In genomic region chr2:107992069-107992468, GRCh38 we compare ENCODE assay signal across 18 cellular contexts. TPM values are rescaled to one million over a fixed set of nuclear protein-coding genes. Genes with fewer than 3 reads are reported as not detected.
DNase-seq lines count a peak whose midpoint lies in the region; ATAC-seq, FAIRE-seq and TF ChIP-seq lines count a peak whose summit lies in the region.
"Had no signal": no experiment of that assay in that cellular context is flagged by ENCODE, and none has a peak within 500 bp of the region (broad histone marks: within the 10 kb centered on the region; RNA-seq: fewer than 3 reads in every experiment).

No MANE protein-coding gene starts in this region.

- no peak overlapping the region for H3K14ac ChIP-seq in H9 (ENCODE audit: insufficient read depth, low read length)
- H3K14ac ChIP-seq in trophoblast cell (ENCODE audit: low read length) = no peak overlapping the region

- H3K4me3 ChIP-seq in PC-9 = no peak overlapping the region
- no peak overlapping the region for H3K4me3 ChIP-seq in lower lobe of right lung
- H3K4me3 ChIP-seq in trophoblast cell (ENCODE audit: low read depth, low read length) = no peak overlapping the region
- H3K4me3 ChIP-seq: HAP-1, K562 had no signal

- no peak overlapping the region for H3K4me3 Mint-ChIP-seq in H9
- H3K4me3 Mint-ChIP-seq in T-cell = no peak overlapping the region
- H3K4me3 Mint-ChIP-seq: CD14-positive monocyte had no signal

- no peaks in the 10 kb centered on the region for H3K4me1 ChIP-seq in H9 (ENCODE audit: insufficient read depth, low read length)
- H3K4me1 ChIP-seq in PC-9 (replicated peaks; ENCODE audit: insufficient read depth) = peaks cover 16% of the 10 kb centered on the region
- H3K4me1 ChIP-seq in lower lobe of right lung = no peaks in the 10 kb centered on the region
- H3K4me1 ChIP-seq in trophoblast cell (ENCODE audit: control insufficient read depth in 1 of 2, insufficient read depth in 2 of 2, low read length in 2 of 2) = no peaks in the 10 kb centered on the region
- H3K4me1 ChIP-seq: HAP-1 had no signal

- H2BK120ac ChIP-seq in H9 (ENCODE audit: low read depth, low read length, poor library complexity, severe bottlenecking) (no peak overlapping the region), trophoblast cell (ENCODE audit: insufficient read depth, low read length, poor library complexity) (no peak overlapping the region)

- H3K18ac ChIP-seq in H9 (ENCODE audit: insufficient read length, low read depth, low read length) (no peak overlapping the region), trophoblast cell (ENCODE audit: low read length) (no peak overlapping the region)

- H4K20me1 ChIP-seq in H9 (ENCODE audit: control insufficient read depth, insufficient read depth, insufficient read length) = no peaks in the 10 kb centered on the region
- H4K20me1 ChIP-seq in PC-9 (ENCODE audit: insufficient read depth) = no peaks in the 10 kb centered on the region

- H3F3A ChIP-seq in PC-9 (ENCODE audit: insufficient read depth, low read depth) = no peaks in the 10 kb centered on the region

- H3K27ac ChIP-seq in H9 (ENCODE audit: insufficient read length, low read depth, low read length) (no peak overlapping the region), PC-9 (peak overlapping the region; percentile 32; the same call in 1 of the 2 replicates), lower lobe of right lung (no peak overlapping the region), trophoblast cell (ENCODE audit: low read depth, low read length) (no peak overlapping the region)

- no peak for TF ChIP-seq CTCF in H9 (conservative IDR thresholded peaks at IDR 0.05)
- no peak for TF ChIP-seq CTCF in PC-9 (conservative IDR thresholded peaks at IDR 0.05)
- no peak for TF ChIP-seq CTCF in lower lobe of right lung (IDR thresholded peaks at IDR 0.05)

- H3K27me3 ChIP-seq in H9 (ENCODE audit: insufficient read depth, low read length) (peaks cover 2% of the 10 kb centered on the region; the same call in 1 of the 2 replicates), PC-9 (ENCODE audit: insufficient read depth, low read depth) (peaks cover 6% of the 10 kb centered on the region; the same call in 1 of the 2 replicates), lower lobe of right lung (ENCODE audit: low read depth) (peaks cover 10% of the 10 kb centered on the region), trophoblast cell (ENCODE audit: insufficient read depth, low read length) (no peaks in the 10 kb centered on the region)

- H2BK15ac ChIP-seq in H9 (ENCODE audit: low read depth, low read length) = no peak overlapping the region

- H3K9me3 ChIP-seq in H9 (ENCODE audit: control insufficient read depth, low read depth, low read length) = no peaks in the 10 kb centered on the region
- H3K9me3 ChIP-seq in PC-9 (ENCODE audit: insufficient read depth, low read depth) = no peaks in the 10 kb centered on the region
- no peaks in the 10 kb centered on the region for H3K9me3 ChIP-seq in lower lobe of right lung
- no peaks in the 10 kb centered on the region for H3K9me3 ChIP-seq in trophoblast cell (ENCODE audit: insufficient read depth, low read depth, low read length)
- H3K9me3 ChIP-seq: HAP-1 had no signal

- H3K36me3 Mint-ChIP-seq in H9 (ENCODE audit: insufficient read depth in 1 of 3, low read depth in 3 of 3) (no peaks in the 10 kb centered on the region), T-cell (no peaks in the 10 kb centered on the region)
- H3K36me3 Mint-ChIP-seq: CD14-positive monocyte had no signal

- no peaks in the 10 kb centered on the region for H3K36me3 ChIP-seq in PC-9 (ENCODE audit: low read depth)
- H3K36me3 ChIP-seq in lower lobe of right lung = no peaks in the 10 kb centered on the region
- H3K36me3 ChIP-seq in trophoblast cell (ENCODE audit: control insufficient read depth in 1 of 2, insufficient read depth in 2 of 2, low read length in 2 of 2) = no peaks in the 10 kb centered on the region
- H3K36me3 ChIP-seq: HAP-1 had no signal

- no peaks in the 10 kb centered on the region for H3K9me3 Mint-ChIP-seq in H9
- H3K9me3 Mint-ChIP-seq in T-cell = no peaks in the 10 kb centered on the region

- DNase-seq in H9 (no peak), PC-9 (peak in 1 of 2 experiments; percentile 68), lower lobe of right lung (no peak), urothelium cell line (ENCODE audit: low spot score) (no peak), trophoblast cell (no peak), T-cell (no peak)
- DNase-seq: AML-193, DMS 273 treated with DMSO at 0.1 percent for 48 hours, GF-D8, NCI-H1694 treated with DMSO at 0.1 percent for 48 hours, NCI-H2107, NCI-H226, NCI-H524 had no signal

- no peak overlapping the region for H3K4me2 ChIP-seq in H9 (ENCODE audit: insufficient read depth, insufficient read length, low read length)
- peak overlapping the region; percentile 52 for H3K4me2 ChIP-seq in PC-9
- no peak overlapping the region for H3K4me2 ChIP-seq in trophoblast cell (ENCODE audit: low read length)

- ATAC-seq in lower lobe of right lung (peak; percentile 81 to 96), T-cell (replicated peaks in 1 of 4) (no peak), GM18873 (IDR thresholded peaks at IDR 0.05; ENCODE audit: low FRiP score, unreplicated experiment) (no peak)
- ATAC-seq: K562 had no signal

- H3K27ac Mint-ChIP-seq in H9 (no peak overlapping the region), T-cell (no peak overlapping the region)
- H3K27ac Mint-ChIP-seq: CD14-positive monocyte had no signal

- peaks cover 23% of the 10 kb centered on the region for H3K27me3 Mint-ChIP-seq in H9 (ENCODE audit: low read depth)
- peaks cover 3 to 5% of the 10 kb centered on the region in 2 donors for H3K27me3 Mint-ChIP-seq in T-cell

- no peaks in the 10 kb centered on the region for H3K9me2 ChIP-seq in PC-9 (ENCODE audit: insufficient read depth)

- H3K56ac ChIP-seq in H9 (ENCODE audit: insufficient read length, low read depth, low read length) = no peak overlapping the region

- no peaks in the 10 kb centered on the region for H3K79me2 ChIP-seq in H9 (ENCODE audit: insufficient read depth, low read length)
- H3K79me2 ChIP-seq in PC-9 (ENCODE audit: low read depth) = no peaks in the 10 kb centered on the region
- H3K79me2 ChIP-seq in trophoblast cell (ENCODE audit: control insufficient read depth, insufficient read depth, low read length, poor library complexity) = no peaks in the 10 kb centered on the region

- intact Hi-C loops in PC-9 (cut with micrococcal nuclease; ENCODE audit: unreplicated experiment) = no loop called here
- intact Hi-C loops in lower lobe of right lung (cut with DNase I) = no loop called here

- no peak overlapping the region for H4K5ac ChIP-seq in H9 (ENCODE audit: insufficient read length, low read depth, low read length)

- no peak overlapping the region for H4K8ac ChIP-seq in H9 (replicated peaks; ENCODE audit: insufficient read length, low read depth, low read length)
- no peak overlapping the region for H4K8ac ChIP-seq in trophoblast cell (ENCODE audit: low read depth, low read length)

- POLR2A ChIA-PET in PC-9 (lab: Charles Lee; ENCODE audit: unreplicated experiment) = no interaction called here
- POLR2A ChIA-PET in T-cell (lab: Charles Lee) = no interaction called here

- no peak overlapping the region for H3T11ph ChIP-seq in H9 (ENCODE audit: low read length)

- FAIRE-seq in urothelium cell line (lab: Jason Lieb, UNC) = peak; percentile 59
- FAIRE-seq: K562 had no signal

- H2AK5ac ChIP-seq in H9 (ENCODE audit: insufficient read length, low read length) = no peak overlapping the region
- H2AK5ac ChIP-seq in trophoblast cell (ENCODE audit: low read length) = no peak overlapping the region

- H2AFZ ChIP-seq in H9 (ENCODE audit: low read length) (no peak overlapping the region), PC-9 (peak overlapping the region; percentile 56; the same call in 1 of the 2 replicates), trophoblast cell (ENCODE audit: insufficient read depth, low read length, poor library complexity) (no peak overlapping the region)

- H3K4ac ChIP-seq in H9 (ENCODE audit: low read depth, low read length) = no peak overlapping the region
- H3K4ac ChIP-seq in trophoblast cell (ENCODE audit: low read depth, low read length) = no peak overlapping the region

- H3K9ac ChIP-seq in H9 (ENCODE audit: extremely low read depth, insufficient read length, low read length) = no peak overlapping the region
- H3K9ac ChIP-seq in trophoblast cell (ENCODE audit: low read length) = no peak overlapping the region

- H2BK5ac ChIP-seq in H9 (ENCODE audit: insufficient read length, low read length) (no peak overlapping the region), trophoblast cell (ENCODE audit: low read depth, low read length, poor library complexity) (no peak overlapping the region)

- H3K79me1 ChIP-seq in H9 (ENCODE audit: insufficient read depth, low read depth, low read length, poor library complexity, severe bottlenecking) (no peaks in the 10 kb centered on the region), trophoblast cell (ENCODE audit: low read length) (no peaks in the 10 kb centered on the region)

- H4K91ac ChIP-seq in H9 (ENCODE audit: insufficient read length, low read depth, low read length) (no peak overlapping the region), trophoblast cell (ENCODE audit: low read depth, low read length) (no peak overlapping the region)

- no peak overlapping the region for H2BK12ac ChIP-seq in H9 (ENCODE audit: insufficient read length, low read depth, low read length)
- H2BK12ac ChIP-seq in trophoblast cell (ENCODE audit: low read length) = no peak overlapping the region

- H3K23me2 ChIP-seq in H9 (ENCODE audit: insufficient read length, low read depth, low read length, poor library complexity, severe bottlenecking) = peaks cover under 1% of the 10 kb centered on the region

- H4K12ac ChIP-seq in trophoblast cell (ENCODE audit: low read depth, low read length) = no peak overlapping the region

- CTCF ChIA-PET in PC-9 (lab: Charles Lee) (no interaction called here), T-cell (lab: Charles Lee) (no interaction called here)

- H3K4me1 Mint-ChIP-seq in H9 (peaks cover 3 to 4% of the 10 kb centered on the region in 2 experiments), T-cell (no peaks in the 10 kb centered on the region)
- H3K4me1 Mint-ChIP-seq: CD14-positive monocyte had no signal

- BruUV-seq in PC-9 (replicated peaks; lab: Mats Ljungman, UMichigan) = no TSS peak

- H3K23ac ChIP-seq in H9 (ENCODE audit: insufficient read length, low read depth, low read length) = peak overlapping the region; percentile 23
- no peak overlapping the region for H3K23ac ChIP-seq in trophoblast cell (ENCODE audit: low read length)

- H2BK20ac ChIP-seq in H9 (ENCODE audit: low read depth, low read length, poor library complexity, severe bottlenecking) = no peak overlapping the region

- WGBS in H9 (ENCODE audit: extremely low coverage, insufficient read length, low lambda C conversion rate) = no CpG with 5 or more reads among the region's 1 CpG
- no CpG with 5 or more reads among the region's 1 CpG for WGBS in trophoblast cell (ENCODE audit: extremely low coverage, insufficient coverage, insufficient read length)

RNA-seq across cellular contexts. Expression of gene SLC5A7, which starts 5.7 kb away (rescaled TPM):
- 0.11 TPM in 1 of 2 replicates, not detected in the other for total RNA-seq in H9 (2021)
- total RNA-seq in PC-9 (2021) = not detected in 2 replicates
- total RNA-seq in lower lobe of right lung = 0.30 TPM
- 0.47 and 0.58 TPM in 2 replicates for polyA plus RNA-seq in trophoblast cell (2013)
- not detected for total RNA-seq in T-cell
- total RNA-seq: K562, SK-MEL-5 had no signal
- polyA plus RNA-seq: CD14-positive monocyte, K562 had no signal

Comparison
In these comparisons a context has a peak if more than half of its experiments do, and no peak if none do; other contexts are left out.
1. ATAC-seq: peak in lower lobe of right lung (2 of 2); none in T-cell (0 of 4) and GM18873 (single experiment).